Comparison of ENCODE assay signal across 9 cellular contexts in genomic region chr4:126627255-126627654, GRCh38.
DNase-seq lines count a peak whose midpoint lies in the region; ATAC-seq, FAIRE-seq and TF ChIP-seq lines count a peak whose summit lies in the region.
"Had no signal": no experiment of that assay in that cellular context is flagged by ENCODE, and none has a peak within 500 bp of the region (broad histone marks: within the 10 kb centered on the region; RNA-seq: fewer than 3 reads in every experiment).

No MANE protein-coding gene starts in this region.

- H3K4me1 ChIP-seq in KMS-11 (ENCODE audit: low read depth, poor library complexity, severe bottlenecking): no peaks in the 10 kb centered on the region
- H3K4me1 ChIP-seq in transverse colon: no peaks in the 10 kb centered on the region
- H3K4me1 ChIP-seq: gastrocnemius medialis had no signal

- H3K36me3 ChIP-seq in KMS-11 (ENCODE audit: insufficient read depth) (no peaks in the 10 kb centered on the region), transverse colon (no peaks in the 10 kb centered on the region)
- H3K36me3 ChIP-seq: gastrocnemius medialis had no signal

- intact Hi-C loops in transverse colon (cut with DNase I; ENCODE audit: low total_unique reads): no loop called here

- H3K4me3 ChIP-seq in KMS-11 (IDR thresholded peaks at IDR 0.05; ENCODE audit: insufficient read depth, low read depth, low read length) (no peak overlapping the region), transverse colon (no peak overlapping the region)
- H3K4me3 ChIP-seq: gastrocnemius medialis had no signal

- H3K27ac ChIP-seq in KMS-11: no peak overlapping the region
- H3K27ac ChIP-seq in transverse colon: no peak overlapping the region
- H3K27ac ChIP-seq: gastrocnemius medialis had no signal

- H4K20me1 ChIP-seq in KMS-11 (ENCODE audit: insufficient read depth): no peaks in the 10 kb centered on the region

- ATAC-seq in GM19463 (IDR thresholded peaks at IDR 0.05; ENCODE audit: unreplicated experiment): no peak
- ATAC-seq: gastrocnemius medialis had no signal

- no peak overlapping the region for H3K9ac ChIP-seq in KMS-11

- TF ChIP-seq CTCF in KMS-11 (conservative IDR thresholded peaks at IDR 0.05; ENCODE audit: low read depth, low read length) (peak; percentile 31; the same call in 1 of the 2 replicates), transverse colon (IDR thresholded peaks at IDR 0.05) (no peak)

- H3K27me3 ChIP-seq in KMS-11 (ENCODE audit: insufficient read depth, low read depth) (no peaks in the 10 kb centered on the region), transverse colon (no peaks in the 10 kb centered on the region)
- H3K27me3 ChIP-seq: gastrocnemius medialis had no signal

- no peak overlapping the region for H2AFZ ChIP-seq in KMS-11 (ENCODE audit: low read depth)

- TF ChIP-seq POLR2A in transverse colon (IDR thresholded peaks at IDR 0.05) (no peak), GM12892 (IDR thresholded peaks at IDR 0.05; ENCODE audit: low read depth, low read length) (no peak)

- no peaks in the 10 kb centered on the region for H3K9me3 ChIP-seq in transverse colon
- H3K9me3 ChIP-seq: gastrocnemius medialis had no signal

- no peak overlapping the region for H3K4me2 ChIP-seq in KMS-11

- no peaks in the 10 kb centered on the region for H3K79me2 ChIP-seq in KMS-11 (ENCODE audit: insufficient read depth, low read depth)

- in situ Hi-C loops in transverse colon (cut with MboI; ENCODE audit: low pct_ligation_motif_present in 1 of 4, low pct_unique_long_range_greater_than_20kb in 1 of 4, low sequenced_read_pairs in 3 of 4): no loop called here

- no peak for TF ChIP-seq EP300 in transverse colon (IDR thresholded peaks at IDR 0.05; ENCODE audit: low read depth)

- DNase-seq in EH (ENCODE audit: low read depth) (peak; percentile 49), amniotic epithelial cell (ENCODE audit: low read depth) (peak; percentile 23), kidney glomerular epithelial cell (lab: John Stamatoyannopoulos, UW) (peak; percentile 15), transverse colon (no peak), GM12892 (ENCODE audit: insufficient read length) (no peak), frontal cortex (ENCODE audit: low spot score in 2 of 2) (no peak)
- DNase-seq: gastrocnemius medialis had no signal

- FAIRE-seq in GM12892 (lab: Jason Lieb, UNC): no peak
- FAIRE-seq in frontal cortex (lab: Jason Lieb, UNC): no peak

Comparison
In these comparisons a context has a peak if more than half of its experiments do, and no peak if none do; other contexts are left out.
1. DNase-seq: peak in EH (single experiment), amniotic epithelial cell (single experiment) and kidney glomerular epithelial cell (single experiment); none in transverse colon (single experiment), GM12892 (single experiment) and frontal cortex (0 of 2).